9 cellular contexts compared by ENCODE assay signal in the genomic region with DNA sequence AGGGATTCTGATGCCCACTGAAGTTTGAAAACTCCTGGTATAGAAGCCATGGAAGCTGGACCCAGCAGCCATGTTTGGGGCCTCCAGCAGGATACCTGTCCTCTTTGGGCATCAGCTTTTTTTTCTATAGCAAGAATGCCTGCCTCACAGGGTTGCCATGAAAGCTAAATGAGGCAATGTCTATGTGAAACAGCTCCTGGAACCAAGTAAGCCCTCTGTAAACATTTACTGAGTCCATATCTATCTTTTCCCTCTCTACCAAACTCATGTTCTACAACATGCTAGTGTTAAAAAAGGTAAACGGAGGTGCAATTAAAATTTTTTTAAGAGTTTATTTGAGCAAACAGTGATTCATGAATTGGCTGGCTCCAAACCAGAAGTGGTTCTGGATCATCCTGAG. TPM values are rescaled to one million over a fixed set of nuclear protein-coding genes. Genes with fewer than 3 reads are reported as not detected.
"Had no signal": no experiment of that assay in that cellular context is flagged by ENCODE, and none has a peak within 500 bp of the region (broad histone marks: within the 10 kb centered on the region; RNA-seq: fewer than 3 reads in every experiment).

No MANE protein-coding gene starts in this region.

- H3K9me3 ChIP-seq: HAP-1 had no signal

- H3K4me3 Mint-ChIP-seq: HFFc6, IgD-negative memory B cell had no signal

- H3K9ac ChIP-seq: GM23248, KMS-11 had no signal

- H3K27ac Mint-ChIP-seq: HFFc6, IgD-negative memory B cell had no signal

- H3K4me3 ChIP-seq: GM23248, HAP-1 had no signal

- H3K27ac ChIP-seq: GM23248, KMS-11 had no signal

- DNase-seq: GM23248, GOT3, H7, HFFc6, KBM-7 had no signal

- H3K36me3 Mint-ChIP-seq: IgD-negative memory B cell had no signal

- H3K36me3 ChIP-seq: HAP-1 had no signal

- H3K4me2 ChIP-seq: KMS-11 had no signal

- ATAC-seq: HCT116 had no signal

- H3K4me1 Mint-ChIP-seq: IgD-negative memory B cell had no signal

- H3K4me1 ChIP-seq: HAP-1 had no signal

RNA-seq across cellular contexts. Expression of a gene that starts 28.6 kb away (rescaled TPM):
- total RNA-seq: GM23248 had no signal
